ENCODE assay signal across 8 cellular contexts in the genomic region with DNA sequence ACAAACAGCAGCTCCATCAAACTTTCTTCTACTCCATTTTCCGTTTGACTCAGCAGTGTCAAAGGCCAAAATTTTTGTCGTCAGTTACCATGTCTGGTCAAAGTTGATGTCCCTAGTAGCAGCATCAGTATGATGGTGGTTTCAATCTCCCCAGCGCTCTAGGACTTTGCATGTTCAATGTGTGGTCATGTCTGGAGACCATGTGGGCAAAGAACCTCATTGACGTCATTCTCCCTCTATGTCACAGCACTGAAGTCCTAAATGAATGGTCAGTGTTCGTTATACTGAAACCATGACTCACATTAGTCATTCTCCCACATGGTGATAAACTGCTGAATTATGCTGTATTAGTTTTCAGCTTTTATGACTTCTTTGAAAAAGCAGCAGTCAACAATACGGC. TPM values are rescaled to one million over a fixed set of nuclear protein-coding genes. Genes with fewer than 3 reads are reported as not detected.
DNase-seq lines count a peak whose midpoint lies in the region; ATAC-seq and TF ChIP-seq lines count a peak whose summit lies in the region.

No MANE protein-coding gene starts in this region.

- no peak overlapping the region for H3K4me3 Mint-ChIP-seq in WTC11

- POLR2A ChIA-PET in WTC11 (lab: Charles Lee) = no interaction called here

- no peaks in the 10 kb centered on the region; the same call in 1 of the 2 replicates for H3K27me3 Mint-ChIP-seq in WTC11 (ENCODE audit: low read depth)

- H3K9me3 ChIP-seq in left lung = no peaks in the 10 kb centered on the region

- H3K36me3 Mint-ChIP-seq in WTC11 = no peaks in the 10 kb centered on the region

- CTCF ChIA-PET in WTC11 (lab: Charles Lee) = no interaction called here

- no peak overlapping the region for H3K27ac Mint-ChIP-seq in WTC11

- H3K27ac ChIP-seq in left lung = no peak overlapping the region

- TF ChIP-seq CTCF in AG09309 (IDR thresholded peaks at IDR 0.05; ENCODE audit: control insufficient read depth, insufficient read depth, low read depth, low read length, missing control alignments) = no peak
- TF ChIP-seq CTCF in WTC11 (IDR thresholded peaks at IDR 0.05) = no peak
- no peak for TF ChIP-seq CTCF in left lung (IDR thresholded peaks at IDR 0.05)

- no peaks in the 10 kb centered on the region for H3K4me1 ChIP-seq in left lung

- no peaks in the 10 kb centered on the region for H3K4me1 Mint-ChIP-seq in WTC11

- no peaks in the 10 kb centered on the region for H3K36me3 ChIP-seq in left lung

- no peaks in the 10 kb centered on the region for H3K27me3 ChIP-seq in left lung

- peak; percentile 64 for ATAC-seq in GM19328 (IDR thresholded peaks at IDR 0.05; ENCODE audit: unreplicated experiment)
- peak; percentile 79 for ATAC-seq in HG03103 (IDR thresholded peaks at IDR 0.05; ENCODE audit: low read depth, unreplicated experiment)
- ATAC-seq in WTC11 = no peak
- no peak for ATAC-seq in left lung

- no peak overlapping the region for H3K4me3 ChIP-seq in AG09309 (ENCODE audit: control insufficient read depth, low read depth, low read length)
- H3K4me3 ChIP-seq in left lung = no peak overlapping the region

- H3K9me3 Mint-ChIP-seq in WTC11 = no peaks in the 10 kb centered on the region

- intact Hi-C loops in left lung (cut with DNase I) = no loop called here

- peak; percentile 94 for DNase-seq in AG09309 (ENCODE audit: low read depth)
- peak; percentile 88 for DNase-seq in astrocyte of the hippocampus (ENCODE audit: low read depth, low spot score)
- DNase-seq in WTC11 (ENCODE audit: low spot score) = no peak
- DNase-seq in GDM1 (lab: John Stamatoyannopoulos, UW) = no peak
- DNase-seq in left lung = no peak
- DNase-seq in amygdala (lab: John Stamatoyannopoulos, UW) = no peak

TF ChIP-seq in WTC11, 78 proteins besides CTCF, POLR2A, EP300 and RAD21:
- TF ChIP-seq, protein P1, sequence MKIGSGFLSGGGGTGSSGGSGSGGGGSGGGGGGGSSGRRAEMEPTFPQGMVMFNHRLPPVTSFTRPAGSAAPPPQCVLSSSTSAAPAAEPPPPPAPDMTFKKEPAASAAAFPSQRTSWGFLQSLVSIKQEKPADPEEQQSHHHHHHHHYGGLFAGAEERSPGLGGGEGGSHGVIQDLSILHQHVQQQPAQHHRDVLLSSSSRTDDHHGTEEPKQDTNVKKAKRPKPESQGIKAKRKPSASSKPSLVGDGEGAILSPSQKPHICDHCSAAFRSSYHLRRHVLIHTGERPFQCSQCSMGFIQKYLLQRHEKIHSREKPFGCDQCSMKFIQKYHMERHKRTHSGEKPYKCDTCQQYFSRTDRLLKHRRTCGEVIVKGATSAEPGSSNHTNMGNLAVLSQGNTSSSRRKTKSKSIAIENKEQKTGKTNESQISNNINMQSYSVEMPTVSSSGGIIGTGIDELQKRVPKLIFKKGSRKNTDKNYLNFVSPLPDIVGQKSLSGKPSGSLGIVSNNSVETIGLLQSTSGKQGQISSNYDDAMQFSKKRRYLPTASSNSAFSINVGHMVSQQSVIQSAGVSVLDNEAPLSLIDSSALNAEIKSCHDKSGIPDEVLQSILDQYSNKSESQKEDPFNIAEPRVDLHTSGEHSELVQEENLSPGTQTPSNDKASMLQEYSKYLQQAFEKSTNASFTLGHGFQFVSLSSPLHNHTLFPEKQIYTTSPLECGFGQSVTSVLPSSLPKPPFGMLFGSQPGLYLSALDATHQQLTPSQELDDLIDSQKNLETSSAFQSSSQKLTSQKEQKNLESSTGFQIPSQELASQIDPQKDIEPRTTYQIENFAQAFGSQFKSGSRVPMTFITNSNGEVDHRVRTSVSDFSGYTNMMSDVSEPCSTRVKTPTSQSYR (CRISPR knock-in tag; IDR thresholded peaks at IDR 0.05) = no peak
- TF ChIP-seq IRF2 (CRISPR knock-in tag; IDR thresholded peaks at IDR 0.05; ENCODE audit: borderline replicate concordance, low read depth) = no peak
- no peak for TF ChIP-seq SMAD3 (CRISPR knock-in tag; IDR thresholded peaks at IDR 0.05; ENCODE audit: borderline replicate concordance)
- no peak for TF ChIP-seq ZNF121 (CRISPR knock-in tag; IDR thresholded peaks at IDR 0.05)
- TF ChIP-seq, protein P2, sequence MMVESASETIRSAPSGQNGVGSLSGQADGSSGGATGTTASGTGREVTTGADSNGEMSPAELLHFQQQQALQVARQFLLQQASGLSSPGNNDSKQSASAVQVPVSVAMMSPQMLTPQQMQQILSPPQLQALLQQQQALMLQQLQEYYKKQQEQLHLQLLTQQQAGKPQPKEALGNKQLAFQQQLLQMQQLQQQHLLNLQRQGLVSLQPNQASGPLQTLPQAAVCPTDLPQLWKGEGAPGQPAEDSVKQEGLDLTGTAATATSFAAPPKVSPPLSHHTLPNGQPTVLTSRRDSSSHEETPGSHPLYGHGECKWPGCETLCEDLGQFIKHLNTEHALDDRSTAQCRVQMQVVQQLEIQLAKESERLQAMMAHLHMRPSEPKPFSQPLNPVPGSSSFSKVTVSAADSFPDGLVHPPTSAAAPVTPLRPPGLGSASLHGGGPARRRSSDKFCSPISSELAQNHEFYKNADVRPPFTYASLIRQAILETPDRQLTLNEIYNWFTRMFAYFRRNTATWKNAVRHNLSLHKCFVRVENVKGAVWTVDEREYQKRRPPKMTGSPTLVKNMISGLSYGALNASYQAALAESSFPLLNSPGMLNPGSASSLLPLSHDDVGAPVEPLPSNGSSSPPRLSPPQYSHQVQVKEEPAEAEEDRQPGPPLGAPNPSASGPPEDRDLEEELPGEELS (CRISPR knock-in tag; IDR thresholded peaks at IDR 0.05) = no peak
- no peak for TF ChIP-seq OVOL2 (CRISPR knock-in tag; IDR thresholded peaks at IDR 0.05; ENCODE audit: borderline replicate concordance)
- TF ChIP-seq, protein P3, sequence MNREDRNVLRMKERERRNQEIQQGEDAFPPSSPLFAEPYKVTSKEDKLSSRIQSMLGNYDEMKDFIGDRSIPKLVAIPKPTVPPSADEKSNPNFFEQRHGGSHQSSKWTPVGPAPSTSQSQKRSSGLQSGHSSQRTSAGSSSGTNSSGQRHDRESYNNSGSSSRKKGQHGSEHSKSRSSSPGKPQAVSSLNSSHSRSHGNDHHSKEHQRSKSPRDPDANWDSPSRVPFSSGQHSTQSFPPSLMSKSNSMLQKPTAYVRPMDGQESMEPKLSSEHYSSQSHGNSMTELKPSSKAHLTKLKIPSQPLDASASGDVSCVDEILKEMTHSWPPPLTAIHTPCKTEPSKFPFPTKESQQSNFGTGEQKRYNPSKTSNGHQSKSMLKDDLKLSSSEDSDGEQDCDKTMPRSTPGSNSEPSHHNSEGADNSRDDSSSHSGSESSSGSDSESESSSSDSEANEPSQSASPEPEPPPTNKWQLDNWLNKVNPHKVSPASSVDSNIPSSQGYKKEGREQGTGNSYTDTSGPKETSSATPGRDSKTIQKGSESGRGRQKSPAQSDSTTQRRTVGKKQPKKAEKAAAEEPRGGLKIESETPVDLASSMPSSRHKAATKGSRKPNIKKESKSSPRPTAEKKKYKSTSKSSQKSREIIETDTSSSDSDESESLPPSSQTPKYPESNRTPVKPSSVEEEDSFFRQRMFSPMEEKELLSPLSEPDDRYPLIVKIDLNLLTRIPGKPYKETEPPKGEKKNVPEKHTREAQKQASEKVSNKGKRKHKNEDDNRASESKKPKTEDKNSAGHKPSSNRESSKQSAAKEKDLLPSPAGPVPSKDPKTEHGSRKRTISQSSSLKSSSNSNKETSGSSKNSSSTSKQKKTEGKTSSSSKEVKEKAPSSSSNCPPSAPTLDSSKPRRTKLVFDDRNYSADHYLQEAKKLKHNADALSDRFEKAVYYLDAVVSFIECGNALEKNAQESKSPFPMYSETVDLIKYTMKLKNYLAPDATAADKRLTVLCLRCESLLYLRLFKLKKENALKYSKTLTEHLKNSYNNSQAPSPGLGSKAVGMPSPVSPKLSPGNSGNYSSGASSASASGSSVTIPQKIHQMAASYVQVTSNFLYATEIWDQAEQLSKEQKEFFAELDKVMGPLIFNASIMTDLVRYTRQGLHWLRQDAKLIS (CRISPR knock-in tag; IDR thresholded peaks at IDR 0.05; ENCODE audit: borderline replicate concordance) = no peak
TF ChIP-seq in WTC11: peak in this region for 0.

RNA-seq across cellular contexts. Expression of gene SHC4, which starts 23.2 kb away (rescaled TPM):
- total RNA-seq in WTC11 (2021) (0.44 to 0.63 TPM (median 0.46 TPM) in 3 replicates), left lung (under 1 TPM; 0.44 to 0.47 TPM)

Comparison
In these comparisons a context has a peak if more than half of its experiments do, and no peak if none do; other contexts are left out.
1. DNase-seq: peak in AG09309 (single experiment) and astrocyte of the hippocampus (single experiment); none in WTC11 (single experiment), GDM1 (single experiment), left lung (0 of 2) and amygdala (0 of 56).
2. ATAC-seq: peak in GM19328 (single experiment) and HG03103 (single experiment); none in WTC11 (single experiment) and left lung (single experiment).